ENCODE assay signal across 10 cellular contexts in the genomic region with DNA sequence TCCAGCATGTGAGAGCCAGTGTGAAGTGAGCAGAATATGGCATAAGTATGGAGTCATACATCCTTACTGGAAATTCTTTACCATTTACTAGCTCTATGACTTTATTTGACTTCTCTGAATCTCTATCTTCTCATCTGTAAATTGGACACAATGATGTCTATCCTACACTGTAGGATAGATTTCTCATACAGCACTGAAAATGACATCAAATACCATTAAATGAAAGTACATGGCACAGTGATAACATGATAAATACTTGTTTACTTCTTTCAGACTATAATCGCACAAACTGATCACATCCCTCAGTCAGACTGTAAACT. TPM values are rescaled to one million over a fixed set of nuclear protein-coding genes. Genes with fewer than 3 reads are reported as not detected.
DNase-seq lines count a peak whose midpoint lies in the region; ATAC-seq and TF ChIP-seq lines count a peak whose summit lies in the region.
"Had no signal": no experiment of that assay in that cellular context is flagged by ENCODE, and none has a peak within 500 bp of the region (broad histone marks: within the 10 kb centered on the region; RNA-seq: fewer than 3 reads in every experiment).

No MANE protein-coding gene starts in this region.

- intact Hi-C loops in activated B cell treated with CpG ODN at 0.5 μM for 24 hours (cut with micrococcal nuclease) = loop anchor here (5.0 to 10.0 kb wide), 2 partner anchors 563 to 1510 kb away; a partner anchor contains a TSS

- peaks cover 3% of the 10 kb centered on the region for H3K36me3 Mint-ChIP-seq in activated B cell treated with CpG ODN at 0.5 μM for 24 hours (ENCODE audit: low read depth)

- no peaks in the 10 kb centered on the region for H3K36me3 ChIP-seq in GM06990 (ENCODE audit: control insufficient read depth, insufficient read depth, low read length)
- no peaks in the 10 kb centered on the region for H3K36me3 ChIP-seq in skeletal muscle tissue (ENCODE audit: control insufficient read depth in 3 of 3, insufficient read depth in 3 of 3, low read length in 3 of 3)

- H3K27ac ChIP-seq in skeletal muscle tissue (ENCODE audit: low read depth, low read length) = peak overlapping the region; percentile 82

- DNase-seq in GM06990 (ENCODE audit: extremely low read depth, insufficient read length) (peak; percentile 26), activated B cell treated with CpG ODN at 0.5 μM for 24 hours (no peak), foreskin fibroblast (no peak), retina (no peak), T-helper 9 cell (no peak), NCI-H1694 treated with DMSO at 0.1 percent for 48 hours (lab: John Stamatoyannopoulos, UW) (no peak)
- DNase-seq: H7; stimulated activated CD4-positive, alpha-beta T cell treated with anti-CD3 and anti-CD28 coated beads, Interleukin-4, amount 100 ng/mL, for 24 hours had no signal

- H3K27me3 ChIP-seq in GM06990 (replicated peaks; ENCODE audit: control insufficient read depth, insufficient read depth, low read length) = no peaks in the 10 kb centered on the region
- peaks cover 0 to 4% (median 0%) of the 10 kb centered on the region in 3 donors for H3K27me3 ChIP-seq in skeletal muscle tissue (ENCODE audit: control insufficient read depth in 3 of 3, insufficient read depth in 3 of 3, low read length in 3 of 3)

- peaks cover 19 to 35% (median 29%) of the 10 kb centered on the region in 3 donors for H3K4me1 ChIP-seq in skeletal muscle tissue (ENCODE audit: control insufficient read depth in 3 of 3, insufficient read depth in 3 of 3, low read length in 3 of 3)

- POLR2A ChIA-PET in activated B cell treated with CpG ODN at 0.5 μM for 24 hours (lab: Charles Lee) = interaction anchor here (0.7 to 1.9 kb wide), 9 partner anchors 16 to 320 kb away, joined by 3 to 12 read pairs (median 5); a partner anchor contains a TSS

- peaks cover 57% of the 10 kb centered on the region for H3K4me1 Mint-ChIP-seq in activated B cell treated with CpG ODN at 0.5 μM for 24 hours

- H3K27me3 Mint-ChIP-seq in activated B cell treated with CpG ODN at 0.5 μM for 24 hours = peaks cover 5% of the 10 kb centered on the region

- peak overlapping the region; percentile 29 for H3K4me3 Mint-ChIP-seq in activated B cell treated with CpG ODN at 0.5 μM for 24 hours

- peak overlapping the region; percentile 15 to 54 (median 46) for H3K9ac ChIP-seq in skeletal muscle tissue (ENCODE audit: low read depth in 1 of 3, low read length in 3 of 3)

- no peaks in the 10 kb centered on the region for H3K9me3 Mint-ChIP-seq in activated B cell treated with CpG ODN at 0.5 μM for 24 hours

- CTCF ChIA-PET in activated B cell treated with CpG ODN at 0.5 μM for 24 hours (lab: Charles Lee) = interaction anchor here (1.0 to 2.3 kb wide), 8 partner anchors 67 to 678 kb away, joined by 3 to 14 read pairs (median 6); a partner anchor contains a TSS

- ATAC-seq in activated B cell treated with CpG ODN at 0.5 μM for 24 hours (ENCODE audit: low read depth) (no peak), GM18870 (IDR thresholded peaks at IDR 0.05; ENCODE audit: unreplicated experiment) (no peak)

- H3K9me3 ChIP-seq in skeletal muscle tissue (ENCODE audit: control insufficient read depth in 3 of 3, low read length in 3 of 3) = no peaks in the 10 kb centered on the region

- no peak overlapping the region; the same call in none of the 2 replicates for H3K4me3 ChIP-seq in GM06990 (replicated peaks; ENCODE audit: low read depth, low read length)
- peak overlapping the region; percentile 27 to 53 for H3K4me3 ChIP-seq in foreskin fibroblast (ENCODE audit: low read depth in 1 of 2, low read length in 2 of 2)
- H3K4me3 ChIP-seq in skeletal muscle tissue (ENCODE audit: low read length in 3 of 3) = peak overlapping the region in 2 of 3 donors; percentile 37 to 54

- no peak for TF ChIP-seq CTCF in GM06990 (IDR thresholded peaks at IDR 0.05; ENCODE audit: insufficient read depth, low read length, poor library complexity, severe bottlenecking)
- TF ChIP-seq CTCF in activated B cell treated with CpG ODN at 0.5 μM for 24 hours (IDR thresholded peaks at IDR 0.05) = no peak
- TF ChIP-seq CTCF in foreskin fibroblast (IDR thresholded peaks at IDR 0.05; ENCODE audit: low read depth, low read length) = no peak

- peak overlapping the region; percentile 25 for H3K27ac Mint-ChIP-seq in activated B cell treated with CpG ODN at 0.5 μM for 24 hours

RNA-seq across cellular contexts. Expression of a gene that starts 1.3 kb away (rescaled TPM):
- total RNA-seq in activated B cell treated with CpG ODN at 0.5 μM for 24 hours (11.7 and 14.1 TPM in 2 replicates), skeletal muscle tissue (8.4 TPM)
